ENCODE assay signal across 8 cellular contexts in the genomic region with DNA sequence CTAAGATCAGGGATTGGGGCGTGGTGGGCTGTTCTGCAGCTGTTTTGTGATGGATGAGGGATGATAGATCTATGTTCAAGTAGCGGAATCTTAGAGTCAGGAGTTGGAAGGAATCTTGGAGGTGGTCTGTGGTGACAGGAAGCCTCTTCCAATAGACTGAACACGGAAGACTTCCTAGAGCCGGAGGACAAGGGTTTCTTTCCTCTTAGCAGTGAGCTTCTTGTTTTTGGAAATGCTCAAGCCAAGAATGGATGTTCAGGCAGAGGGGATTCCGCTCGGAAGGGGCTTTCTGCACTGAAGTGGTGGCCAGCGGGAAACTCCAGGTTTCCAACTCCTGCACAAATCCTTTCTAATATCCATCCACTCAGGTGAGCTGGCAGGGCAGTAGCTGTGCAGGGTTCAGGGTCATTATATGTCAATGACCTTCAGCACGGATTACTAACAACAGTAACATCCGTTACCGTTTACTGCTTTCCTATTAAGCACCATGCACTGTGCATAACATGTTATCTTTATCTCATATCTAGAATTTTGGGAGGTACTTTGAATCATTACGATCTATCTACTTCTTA. TPM values are rescaled to one million over a fixed set of nuclear protein-coding genes. Genes with fewer than 3 reads are reported as not detected.
DNase-seq lines count a peak whose midpoint lies in the region.

No MANE protein-coding gene starts in this region.

- H3K36me3 ChIP-seq in KOPT-K1 (ENCODE audit: insufficient read depth, low read length) (peaks cover 11% of the 10 kb centered on the region; the same call in 1 of the 2 replicates), mucosa of stomach (ENCODE audit: control insufficient read depth, insufficient read depth, low read length) (no peaks in the 10 kb centered on the region)

- peak overlapping the region; percentile 85 for H3K27ac Mint-ChIP-seq in activated naive CD4-positive, alpha-beta T cell treated with anti-CD3 and anti-CD28 coated beads, Interleukin-2, amount 10 ng/mL, durations not matched to agents 7 days and 5 days

- peaks cover 31% of the 10 kb centered on the region for H3K4me1 Mint-ChIP-seq in activated naive CD4-positive, alpha-beta T cell treated with anti-CD3 and anti-CD28 coated beads, Interleukin-2, amount 10 ng/mL, durations not matched to agents 7 days and 5 days

- peaks cover 1% of the 10 kb centered on the region for H3K27me3 Mint-ChIP-seq in activated naive CD4-positive, alpha-beta T cell treated with anti-CD3 and anti-CD28 coated beads, Interleukin-2, amount 10 ng/mL, durations not matched to agents 7 days and 5 days

- H3K9me3 ChIP-seq in KOPT-K1 (ENCODE audit: insufficient read depth, low read length, poor library complexity, severe bottlenecking) (no peaks in the 10 kb centered on the region), mucosa of stomach (ENCODE audit: control insufficient read depth, low read length) (no peaks in the 10 kb centered on the region)

- peaks cover 22% of the 10 kb centered on the region for H3K36me3 Mint-ChIP-seq in activated naive CD4-positive, alpha-beta T cell treated with anti-CD3 and anti-CD28 coated beads, Interleukin-2, amount 10 ng/mL, durations not matched to agents 7 days and 5 days

- H3K4me3 ChIP-seq in mucosa of stomach (ENCODE audit: low read length), result peak overlapping the region; percentile 96

- CTCF ChIA-PET in activated naive CD4-positive, alpha-beta T cell treated with anti-CD3 and anti-CD28 coated beads, Interleukin-2, amount 10 ng/mL, durations not matched to agents 7 days and 5 days (lab: Charles Lee), result interaction anchor here (0.6 to 2.5 kb wide), 3 partner anchors 10 to 20 kb away, joined by 3 to 15 read pairs (median 11); no protein-coding TSS in a partner anchor

- no peak for DNase-seq in activated naive CD4-positive, alpha-beta T cell treated with anti-CD3 and anti-CD28 coated beads, Interleukin-2, amount 10 ng/mL, durations not matched to agents 7 days and 5 days
- no peak for DNase-seq in activated naive CD4-positive, alpha-beta T cell treated with anti-CD3 and anti-CD28 coated beads, Interleukin-2, amount 50 U/mL, for 16 hours
- DNase-seq in cerebellar cortex (ENCODE audit: low spot score) (peak; percentile 28), GM19238 (ENCODE audit: insufficient read length, low spot score) (no peak), HT-29 (ENCODE audit: low spot score) (no peak), EL (no peak)

- H3K9me3 Mint-ChIP-seq in activated naive CD4-positive, alpha-beta T cell treated with anti-CD3 and anti-CD28 coated beads, Interleukin-2, amount 10 ng/mL, durations not matched to agents 7 days and 5 days, result no peaks in the 10 kb centered on the region

- peak overlapping the region; percentile 97 for H3K9ac ChIP-seq in mucosa of stomach (ENCODE audit: low read length)

- no peaks in the 10 kb centered on the region for H3K27me3 ChIP-seq in mucosa of stomach (ENCODE audit: control insufficient read depth, insufficient read depth, low read length)

- peak overlapping the region; percentile 97 for H3K27ac ChIP-seq in KOPT-K1 (ENCODE audit: low read depth, low read length, poor library complexity, severe bottlenecking)

- peaks cover 26% of the 10 kb centered on the region for H3K4me1 ChIP-seq in mucosa of stomach (ENCODE audit: control insufficient read depth, insufficient read depth, low read length)

- peak overlapping the region; percentile 98 for H3K4me3 Mint-ChIP-seq in activated naive CD4-positive, alpha-beta T cell treated with anti-CD3 and anti-CD28 coated beads, Interleukin-2, amount 10 ng/mL, durations not matched to agents 7 days and 5 days

RNA-seq across cellular contexts. Expression of a gene that starts 0.6 kb away (rescaled TPM):
- 21.4 and 25.1 TPM in 2 replicates for total RNA-seq in HT-29 (2014; rRNA removed; shearing (Covaris generic))

RNA-seq across cellular contexts. Expression of a gene that starts 24.4 kb away (rescaled TPM):
- 34.4 and 39.1 TPM in 2 replicates for total RNA-seq in HT-29 (2014; rRNA removed; shearing (Covaris generic))

RNA-seq across cellular contexts. Expression of a gene that starts 42.3 kb away (rescaled TPM):
- 42.5 and 44.1 TPM in 2 replicates for total RNA-seq in HT-29 (2014; rRNA removed; shearing (Covaris generic))

RNA-seq across cellular contexts. Expression of a gene that starts 53.6 kb away (rescaled TPM):
- total RNA-seq in HT-29 (2014; rRNA removed; shearing (Covaris generic)), result 1.4 and 3.1 TPM in 2 replicates
